ENCODE assay signal across 9 cellular contexts in genomic region chr19:12757544-12758274, GRCh38. TPM values are rescaled to one million over a fixed set of nuclear protein-coding genes. Genes with fewer than 3 reads are reported as not detected.
DNase-seq lines count a peak whose midpoint lies in the region; ATAC-seq, FAIRE-seq and TF ChIP-seq lines count a peak whose summit lies in the region.
"Had no signal": no experiment of that assay in that cellular context is flagged by ENCODE, and none has a peak within 500 bp of the region (broad histone marks: within the 10 kb centered on the region; RNA-seq: fewer than 3 reads in every experiment).

No MANE protein-coding gene starts in this region.

- peaks cover 8% of the 10 kb centered on the region for H3K4me1 Mint-ChIP-seq in activated naive CD4-positive, alpha-beta T cell treated with anti-CD3 and anti-CD28 coated beads, Interleukin-2, amount 10 ng/mL, durations not matched to agents 7 days and 5 days

- H3K4me3 ChIP-seq in KMS-11 (IDR thresholded peaks at IDR 0.05; ENCODE audit: insufficient read depth, low read depth, low read length), result no peak overlapping the region
- peak overlapping the region; percentile 31 for H3K4me3 ChIP-seq in SJSA1
- peak overlapping the region; percentile 33 to 37 for H3K4me3 ChIP-seq in vagina

- H2AFZ ChIP-seq in KMS-11 (ENCODE audit: low read depth), result no peak overlapping the region

- no peaks in the 10 kb centered on the region for H3K79me2 ChIP-seq in KMS-11 (ENCODE audit: insufficient read depth, low read depth)

- H3K36me3 ChIP-seq in KMS-11 (ENCODE audit: insufficient read depth), result no peaks in the 10 kb centered on the region
- no peaks in the 10 kb centered on the region for H3K36me3 ChIP-seq in SJSA1
- H3K36me3 ChIP-seq in vagina, result peaks cover 0 to 2% of the 10 kb centered on the region in 2 donors

- H3K27ac Mint-ChIP-seq in activated naive CD4-positive, alpha-beta T cell treated with anti-CD3 and anti-CD28 coated beads, Interleukin-2, amount 10 ng/mL, durations not matched to agents 7 days and 5 days, result no peak overlapping the region

- no peaks in the 10 kb centered on the region for H3K9me3 Mint-ChIP-seq in activated naive CD4-positive, alpha-beta T cell treated with anti-CD3 and anti-CD28 coated beads, Interleukin-2, amount 10 ng/mL, durations not matched to agents 7 days and 5 days

- H3K9ac ChIP-seq in KMS-11, result no peak overlapping the region

- TF ChIP-seq POLR2A in vagina (IDR thresholded peaks at IDR 0.05), result no peak

- H3K4me1 ChIP-seq in KMS-11 (ENCODE audit: low read depth, poor library complexity, severe bottlenecking), result no peaks in the 10 kb centered on the region
- peaks cover 8% of the 10 kb centered on the region; the same call in 1 of the 2 replicates for H3K4me1 ChIP-seq in SJSA1 (replicated peaks)
- peaks cover 12% of the 10 kb centered on the region for H3K4me1 ChIP-seq in vagina

- no peaks in the 10 kb centered on the region for H4K20me1 ChIP-seq in KMS-11 (ENCODE audit: insufficient read depth)

- H3K36me3 Mint-ChIP-seq in activated naive CD4-positive, alpha-beta T cell treated with anti-CD3 and anti-CD28 coated beads, Interleukin-2, amount 10 ng/mL, durations not matched to agents 7 days and 5 days, result no peaks in the 10 kb centered on the region

- H3K27me3 ChIP-seq in KMS-11 (ENCODE audit: insufficient read depth, low read depth) (peaks cover 50% of the 10 kb centered on the region), SJSA1 (replicated peaks) (peaks cover 8% of the 10 kb centered on the region), vagina (no peaks in the 10 kb centered on the region)

- peak; percentile 81 for DNase-seq in D721Med (ENCODE audit: insufficient read length, low spot score)
- DNase-seq in SJSA1 (ENCODE audit: low read depth in 1 of 2, low spot score in 2 of 2), result peak; percentile 76 to 79
- peak; percentile 76 for DNase-seq in activated naive CD4-positive, alpha-beta T cell treated with anti-CD3 and anti-CD28 coated beads, Interleukin-2, amount 10 ng/mL, durations not matched to agents 7 days and 5 days
- peak; percentile 67 for DNase-seq in glomerular visceral epithelial cell (ENCODE audit: extremely low spot score)
- peak; percentile 35 for DNase-seq in omental fat pad (ENCODE audit: low spot score)
- DNase-seq in vagina (ENCODE audit: extremely low spot score in 2 of 2), result no peak
- DNase-seq in A172 (ENCODE audit: low spot score), result no peak

- ATAC-seq in omental fat pad (ENCODE audit: low FRiP score), result peak; percentile 67

- H3K4me2 ChIP-seq in KMS-11, result no peak overlapping the region

- no peak overlapping the region for H3K27ac ChIP-seq in KMS-11
- H3K27ac ChIP-seq in SJSA1, result no peak overlapping the region
- H3K27ac ChIP-seq in vagina, result peak overlapping the region; percentile 37

- intact Hi-C loops in vagina (cut with DNase I), result no loop called here

- H3K4me3 Mint-ChIP-seq in activated naive CD4-positive, alpha-beta T cell treated with anti-CD3 and anti-CD28 coated beads, Interleukin-2, amount 10 ng/mL, durations not matched to agents 7 days and 5 days, result no peak overlapping the region

- TF ChIP-seq CTCF in D721Med (IDR thresholded peaks at IDR 0.05; ENCODE audit: insufficient read depth, missing control alignments) (peak; percentile 60), KMS-11 (conservative IDR thresholded peaks at IDR 0.05; ENCODE audit: low read depth, low read length) (peak; percentile 30; the same call in 1 of the 2 replicates), omental fat pad (IDR thresholded peaks at IDR 0.05) (peak in 2 of 3 donors; percentile 36 to 55), vagina (IDR thresholded peaks at IDR 0.05) (peak; percentile 64 to 80 (median 75))

- FAIRE-seq in D721Med (lab: Jason Lieb, UNC), result no peak

- CTCF ChIA-PET in activated naive CD4-positive, alpha-beta T cell treated with anti-CD3 and anti-CD28 coated beads, Interleukin-2, amount 10 ng/mL, durations not matched to agents 7 days and 5 days (lab: Charles Lee), result interaction anchor here (0.9 to 30.6 kb wide), 17 partner anchors 8 to 106 kb away, joined by 3 to 706 read pairs (median 9); partner anchors contain the start of genes GET3, JUNB, PRDX2 and RNASEH2A

- H3K9me3 ChIP-seq in SJSA1 (replicated peaks) (no peaks in the 10 kb centered on the region), vagina (no peaks in the 10 kb centered on the region)

- H3K27me3 Mint-ChIP-seq in activated naive CD4-positive, alpha-beta T cell treated with anti-CD3 and anti-CD28 coated beads, Interleukin-2, amount 10 ng/mL, durations not matched to agents 7 days and 5 days, result peaks cover 63% of the 10 kb centered on the region

RNA-seq across cellular contexts. Expression of gene BEST2, which starts 6.1 kb away (rescaled TPM):
- total RNA-seq in SJSA1 (2014; rRNA removed; shearing (Covaris generic)), result 0.13 TPM in 1 of 2 replicates, not detected in the other
- total RNA-seq in omental fat pad (not detected), vagina (1.2 TPM)
- total RNA-seq in A172 (2014; rRNA removed; shearing (Covaris generic)), result not detected in 2 replicates
- total RNA-seq: T-helper 2 cell treated with Interferon-gamma antibody and Interleukin-4, amounts not matched to agents 100 ng/mL and 5 ng/mL, for 36 hours had no signal

RNA-seq across cellular contexts. Expression of gene HOOK2, which starts 17.6 kb away (rescaled TPM):
- 12.4 and 27.5 TPM in 2 replicates for total RNA-seq in SJSA1 (2014; rRNA removed; shearing (Covaris generic))
- total RNA-seq in omental fat pad (10 to 100 TPM; 26.9 to 71.3 (median 56.3) TPM), vagina (65.6 TPM)
- 10.2 and 20.5 TPM in 2 replicates for total RNA-seq in A172 (2014; rRNA removed; shearing (Covaris generic))

RNA-seq across cellular contexts. Expression of gene GET3, which starts 20.4 kb away (rescaled TPM):
- total RNA-seq in SJSA1 (2014; rRNA removed; shearing (Covaris generic)), result 88.5 and 127 TPM in 2 replicates
- total RNA-seq in omental fat pad, result 10 to 100 TPM; 36.6 to 55.4 (median 48.9) TPM
- total RNA-seq in vagina, result 59.9 TPM
- 198 and 212 TPM in 2 replicates for total RNA-seq in A172 (2014; rRNA removed; shearing (Covaris generic))

RNA-seq across cellular contexts. Expression of gene TRIR, which starts 23.2 kb away (rescaled TPM):
- total RNA-seq in SJSA1 (2014; rRNA removed; shearing (Covaris generic)), result 274 and 417 TPM in 2 replicates
- total RNA-seq in omental fat pad, result 100 to 1,000 TPM; 309 to 348 (median 323) TPM
- total RNA-seq in vagina, result 227 TPM
- 344 and 364 TPM in 2 replicates for total RNA-seq in A172 (2014; rRNA removed; shearing (Covaris generic))

RNA-seq across cellular contexts. Expression of gene JUNB, which starts 33.6 kb away (rescaled TPM):
- total RNA-seq in SJSA1 (2014; rRNA removed; shearing (Covaris generic)), result 112 and 115 TPM in 2 replicates
- 1,000 to 10,000 TPM in 2 of 4 donors, 100 to 1,000 TPM in 2; 852 to 2,498 (median 1,079) TPM for total RNA-seq in omental fat pad
- total RNA-seq in vagina, result 1,161 TPM
- total RNA-seq in A172 (2014; rRNA removed; shearing (Covaris generic)), result 79.1 and 85.7 TPM in 2 replicates

Comparison
In these comparisons a context has a peak if more than half of its experiments do, and no peak if none do; other contexts are left out.
1. DNase-seq: peak in D721Med (single experiment), SJSA1 (2 of 2), activated naive CD4-positive, alpha-beta T cell treated with anti-CD3 and anti-CD28 coated beads, Interleukin-2, amount 10 ng/mL, durations not matched to agents 7 days and 5 days (single experiment), glomerular visceral epithelial cell (single experiment) and omental fat pad (single experiment); none in vagina (0 of 2) and A172 (single experiment).
2. Peak in every context shown above with its lines, with median percentiles within 50 percentile points of each other: CTCF ChIP-seq.